ENCODE assay signal across 1 cellular context in the genomic region with DNA sequence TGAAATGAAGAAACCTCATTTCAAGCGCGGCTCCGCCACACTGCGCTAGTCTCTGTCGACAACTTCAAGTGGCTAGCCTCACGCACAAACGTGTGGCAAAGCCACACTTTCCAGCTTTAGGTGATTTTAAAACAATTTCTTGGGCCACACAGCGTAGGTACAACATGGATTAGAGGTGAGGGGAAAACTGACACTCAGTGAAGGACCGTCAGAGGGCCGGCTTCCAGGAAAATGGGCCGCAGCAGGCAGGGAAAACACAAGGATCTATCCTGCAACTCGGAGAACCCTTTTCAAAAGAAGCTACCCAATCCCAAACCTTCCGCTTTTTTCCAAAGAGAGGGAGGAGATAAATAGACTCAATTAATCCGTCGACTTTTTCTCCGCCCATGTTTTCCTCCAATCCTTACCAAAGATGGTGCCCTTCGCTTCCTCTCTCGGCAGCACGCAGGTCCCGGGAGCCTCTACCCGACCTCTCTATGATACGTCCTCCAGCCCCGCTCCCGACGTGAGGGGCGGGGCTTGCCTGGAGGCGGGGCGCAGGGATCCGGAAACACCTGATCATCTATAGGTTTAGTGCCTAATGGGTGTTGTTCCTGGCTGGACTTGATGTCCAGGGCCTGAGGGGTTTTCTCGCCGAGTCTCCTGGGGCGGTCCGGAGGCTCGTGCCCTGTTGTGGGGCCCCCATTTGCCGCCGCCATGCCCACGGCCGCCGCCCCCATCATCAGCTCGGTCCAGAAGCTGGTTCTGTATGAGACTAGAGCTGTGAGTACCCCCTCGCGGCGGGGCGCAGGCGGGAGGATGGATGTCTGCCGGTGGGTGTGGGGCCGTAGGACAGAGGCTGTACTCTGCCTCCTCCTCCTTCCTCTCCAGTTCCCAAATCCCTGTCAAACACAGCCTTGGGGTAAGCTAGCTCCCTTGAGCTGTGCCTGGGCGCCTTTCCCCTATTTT.
TF ChIP-seq lines count a peak whose summit lies in the region.

TSS of gene AK9 (minus strand) at position 463 of the 948 bp plus-strand sequence. CDS start 15,457 bp downstream, outside the sequence.
TSS of gene FIG4 (plus strand) at position 557 of the 948 bp plus-strand sequence. CDS start at position 697, 140 bp downstream.

TF ChIP-seq in GM23338, 12 proteins besides CTCF, POLR2A, EP300 and RAD21 (continued from another document):
- TF ChIP-seq ETS1 (IDR thresholded peaks at IDR 0.05): peak; percentile 78
- TF ChIP-seq NANOG (IDR thresholded peaks at IDR 0.05; ENCODE audit: borderline replicate concordance): no peak
